ENCODE assay signal across 1 cellular context in genomic region chr1:42765832-42766722, GRCh38.
TF ChIP-seq lines count a peak whose summit lies in the region.

No MANE protein-coding gene starts in this region.

TF ChIP-seq in HepG2, 621 proteins besides CTCF, POLR2A, EP300 and RAD21 (continued from another document):
- TF ChIP-seq ZNF800 (CRISPR knock-in tag; IDR thresholded peaks at IDR 0.05) (no peak), THRA (CRISPR knock-in tag; IDR thresholded peaks at IDR 0.05; ENCODE audit: borderline replicate concordance) (no peak; the same call in 1 of the 2 replicates), HHEX (CRISPR knock-in tag; IDR thresholded peaks at IDR 0.05) (no peak), ZNF468 (CRISPR knock-in tag; IDR thresholded peaks at IDR 0.05) (no peak), ZNF768 (CRISPR knock-in tag; IDR thresholded peaks at IDR 0.05) (no peak), IRF2 (CRISPR knock-in tag; IDR thresholded peaks at IDR 0.05) (peak; percentile 32; the same call in 1 of the 2 replicates), DMAP1 (CRISPR knock-in tag; IDR thresholded peaks at IDR 0.05) (peak; percentile 38; the same call in 1 of the 2 replicates), PRDM10 (CRISPR knock-in tag; IDR thresholded peaks at IDR 0.05; ENCODE audit: low read depth) (no peak), TAF15 (IDR thresholded peaks at IDR 0.05; ENCODE audit: low read depth, low read length, poor library complexity, severe bottlenecking) (no peak)
